In genomic region chr7:29950480-29950879, GRCh38 we compare ENCODE assay signal across 18 cellular contexts. TPM values are rescaled to one million over a fixed set of nuclear protein-coding genes. Genes with fewer than 3 reads are reported as not detected.
A peak's percentile ranks its signal among the peaks of the same experiment; 100 is the strongest.
DNase-seq lines count a peak whose midpoint lies in the region; ATAC-seq, FAIRE-seq and TF ChIP-seq lines count a peak whose summit lies in the region.
"Had no signal": no experiment of that assay in that cellular context is flagged by ENCODE, and none has a peak within 500 bp of the region (broad histone marks: within the 10 kb centered on the region; RNA-seq: fewer than 3 reads in every experiment).

No MANE protein-coding gene starts in this region.

- no peak for ATAC-seq in GM19455 (IDR thresholded peaks at IDR 0.05; ENCODE audit: unreplicated experiment)
- ATAC-seq: A549; CD8-positive, alpha-beta T cell had no signal

- H3K27me3 ChIP-seq in bronchial epithelial cell (ENCODE audit: control insufficient read depth, insufficient read depth, low read length), result no peaks in the 10 kb centered on the region
- H3K27me3 ChIP-seq: BLaER1 treated with 17β-estradiol and CSF1 and Interleukin-3, amounts not matched to agents 10 nM and 100 nM had no signal

- DNase-seq in DMS53 (lab: John Stamatoyannopoulos, UW) (peak; percentile 16), DMS53 treated with DMSO at 0.1 percent for 48 hours (lab: John Stamatoyannopoulos, UW; ENCODE audit: unreplicated experiment) (no peak), bronchial epithelial cell (ENCODE audit: low read depth) (no peak), NCI-H1694 (lab: John Stamatoyannopoulos, UW) (no peak)
- DNase-seq: AML-193; Caco-2; Calu3; CD4-positive, alpha-beta T cell; CD8-positive, alpha-beta T cell; DMS79 treated with DMSO at 0.1 percent for 48 hours; GF-D8 had no signal

- peaks cover 3% of the 10 kb centered on the region for H3K36me3 ChIP-seq in bronchial epithelial cell (ENCODE audit: control insufficient read depth, insufficient read depth, low read length)
- H3K36me3 ChIP-seq: BLaER1 treated with 17β-estradiol and CSF1 and Interleukin-3, amounts not matched to agents 10 nM and 100 nM had no signal

- H3K4me3 ChIP-seq in bronchial epithelial cell (ENCODE audit: low read depth, low read length), result no peak overlapping the region
- H3K4me3 ChIP-seq: A549; BLaER1 treated with 17β-estradiol and CSF1 and Interleukin-3, amounts not matched to agents 10 nM and 100 nM had no signal

- peak; percentile 82 for FAIRE-seq in bronchial epithelial cell (lab: Jason Lieb, UNC)
- FAIRE-seq: A549, D721Med, G401.6, GM12891, GM19239 had no signal

- TF ChIP-seq CTCF in bronchial epithelial cell (IDR thresholded peaks at IDR 0.05; ENCODE audit: insufficient read depth, low read length, severe bottlenecking), result no peak

RNA-seq across cellular contexts. Expression of gene SCRN1, which starts 39.1 kb away (rescaled TPM):
- 33.5 and 35.5 TPM in 2 replicates for total RNA-seq in bronchial epithelial cell
